In genomic region chr20:34011275-34011674, GRCh38 we compare ENCODE assay signal across 1 cellular context.
TF ChIP-seq lines count a peak whose summit lies in the region.

No MANE protein-coding gene starts in this region.

TF ChIP-seq in H1, 55 proteins besides CTCF, POLR2A, EP300 and RAD21:
- TF ChIP-seq POLR2AphosphoS5 (IDR thresholded peaks at IDR 0.05; ENCODE audit: low read depth, low read length) (no peak), SIN3A (conservative IDR thresholded peaks at IDR 0.05 in 1 of 2, IDR thresholded peaks at IDR 0.05 in 1 of 2; ENCODE audit: low read depth in 1 of 2, low read length in 2 of 2) (no peak), CHD2 (IDR thresholded peaks at IDR 0.05; ENCODE audit: low read length) (no peak), ZNF274 (IDR thresholded peaks at IDR 0.05; ENCODE audit: borderline replicate concordance, extremely low read depth, low read length) (no peak)
- TF ChIP-seq, protein P1, sequence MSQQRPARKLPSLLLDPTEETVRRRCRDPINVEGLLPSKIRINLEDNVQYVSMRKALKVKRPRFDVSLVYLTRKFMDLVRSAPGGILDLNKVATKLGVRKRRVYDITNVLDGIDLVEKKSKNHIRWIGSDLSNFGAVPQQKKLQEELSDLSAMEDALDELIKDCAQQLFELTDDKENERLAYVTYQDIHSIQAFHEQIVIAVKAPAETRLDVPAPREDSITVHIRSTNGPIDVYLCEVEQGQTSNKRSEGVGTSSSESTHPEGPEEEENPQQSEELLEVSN (IDR thresholded peaks at IDR 0.05): no peak
